13 cellular contexts compared by ENCODE assay signal in the genomic region with DNA sequence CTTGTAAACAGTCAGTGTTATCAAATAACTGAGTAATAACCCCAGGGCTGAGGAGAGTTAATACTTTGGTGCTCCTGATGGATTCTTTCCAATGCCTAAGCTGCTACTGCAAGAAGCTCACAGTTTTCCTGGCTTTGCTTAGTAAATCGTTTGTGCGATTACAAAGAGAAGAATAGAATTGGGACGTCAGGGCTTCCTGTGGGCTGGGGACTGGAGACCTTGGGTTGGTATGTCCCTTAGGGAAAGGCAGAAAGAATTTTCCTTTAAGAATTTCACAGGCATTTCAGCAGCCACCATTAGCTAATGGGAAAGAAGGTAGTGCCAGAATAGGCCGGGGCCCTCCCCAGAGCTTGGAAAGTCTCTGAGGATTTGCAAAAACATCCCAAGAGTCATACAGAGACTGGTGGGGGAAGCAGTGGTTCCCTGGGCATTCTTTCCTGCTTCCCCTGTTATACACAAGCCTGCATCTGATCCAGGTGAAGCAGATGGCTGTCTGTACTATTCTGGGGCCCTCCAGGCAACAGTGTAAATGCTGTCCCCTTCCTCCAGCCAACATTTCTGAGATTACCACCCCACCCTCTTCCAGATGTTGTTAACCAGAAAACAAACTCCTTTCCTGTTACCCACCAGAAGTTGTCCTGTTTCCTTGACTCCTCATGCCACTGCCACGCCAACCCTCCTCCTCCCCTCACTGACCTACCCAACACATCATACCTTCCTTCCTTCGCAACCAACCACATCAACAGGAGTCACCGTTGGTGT. TPM values are rescaled to one million over a fixed set of nuclear protein-coding genes. Genes with fewer than 3 reads are reported as not detected.
DNase-seq lines count a peak whose midpoint lies in the region; TF ChIP-seq lines count a peak whose summit lies in the region.
"Had no signal": no experiment of that assay in that cellular context is flagged by ENCODE, and none has a peak within 500 bp of the region (broad histone marks: within the 10 kb centered on the region; RNA-seq: fewer than 3 reads in every experiment).

No MANE protein-coding gene starts in this region.

- peaks cover 0 to 32% (median 0%) of the 10 kb centered on the region in 3 donors for H3K36me3 ChIP-seq in esophagus squamous epithelium

- WGBS in esophagus squamous epithelium, 2 donors: 46 to 47% methylated on average over 7 of the region's 7 CpGs

- no peak for TF ChIP-seq POLR2A in esophagus squamous epithelium (IDR thresholded peaks at IDR 0.05)

- peaks cover 55 to 85% (median 75%) of the 10 kb centered on the region in 3 donors for H3K4me1 ChIP-seq in esophagus squamous epithelium

- H3K9me3 ChIP-seq in esophagus squamous epithelium: no peaks in the 10 kb centered on the region
- H3K9me3 ChIP-seq: Caco-2 had no signal

- DNase-seq in AG08395 (ENCODE audit: low spot score): peak; percentile 38
- peak; percentile 65 for DNase-seq in NCI-H69 (lab: John Stamatoyannopoulos, UW)
- DNase-seq in esophagus squamous epithelium (lab: John Stamatoyannopoulos, UW): no peak
- DNase-seq in osteocyte (ENCODE audit: extremely low spot score, unreplicated experiment): no peak
- DNase-seq in NCI-H187 (lab: John Stamatoyannopoulos, UW): no peak
- no peak for DNase-seq in GF-D8 (lab: John Stamatoyannopoulos, UW)
- no peak for DNase-seq in ACHN
- no peak for DNase-seq in stimulated activated CD4-positive, alpha-beta T cell treated with anti-CD3 and anti-CD28 coated beads, Interleukin-2, amount 100 ng/mL, for 48 hours
- DNase-seq: activated CD4-positive, alpha-beta T cell treated with anti-CD3 and anti-CD28 coated beads, Interleukin-2, amount 50 U/mL, for 4 hours; Caco-2; Kasumi-1 had no signal

- no peaks in the 10 kb centered on the region for H3K9me3 Mint-ChIP-seq in osteocyte (ENCODE audit: unreplicated experiment)
- H3K9me3 Mint-ChIP-seq: central memory CD8-positive, alpha-beta T cell; stimulated activated memory B cell treated with anti-CD40 and anti-IgM and Interleukin-4, amounts not matched to agents 10 μg/mL and 1 μg/mL and 100 μg/mL, for 72 hours had no signal

- H3K27me3 ChIP-seq in esophagus squamous epithelium: no peaks in the 10 kb centered on the region

- H3K36me3 Mint-ChIP-seq in osteocyte (ENCODE audit: unreplicated experiment): no peaks in the 10 kb centered on the region
- H3K36me3 Mint-ChIP-seq: stimulated activated memory B cell treated with anti-CD40 and anti-IgM and Interleukin-4, amounts not matched to agents 10 μg/mL and 1 μg/mL and 100 μg/mL, for 72 hours had no signal

- no peaks in the 10 kb centered on the region for H3K27me3 Mint-ChIP-seq in osteocyte (ENCODE audit: unreplicated experiment)
- H3K27me3 Mint-ChIP-seq: central memory CD8-positive, alpha-beta T cell; stimulated activated memory B cell treated with anti-CD40 and anti-IgM and Interleukin-4, amounts not matched to agents 10 μg/mL and 1 μg/mL and 100 μg/mL, for 72 hours had no signal

- intact Hi-C loops in esophagus squamous epithelium (cut with DNase I): no loop called here

- H3K4me1 Mint-ChIP-seq in osteocyte (ENCODE audit: unreplicated experiment): peaks cover 44% of the 10 kb centered on the region
- H3K4me1 Mint-ChIP-seq: central memory CD8-positive, alpha-beta T cell; stimulated activated memory B cell treated with anti-CD40 and anti-IgM and Interleukin-4, amounts not matched to agents 10 μg/mL and 1 μg/mL and 100 μg/mL, for 72 hours had no signal

- H3K4me3 ChIP-seq in esophagus squamous epithelium: no peak overlapping the region

- peak overlapping the region; percentile 89 for H3K27ac Mint-ChIP-seq in osteocyte (ENCODE audit: unreplicated experiment)
- H3K27ac Mint-ChIP-seq: stimulated activated memory B cell treated with anti-CD40 and anti-IgM and Interleukin-4, amounts not matched to agents 10 μg/mL and 1 μg/mL and 100 μg/mL, for 72 hours had no signal

- no peak overlapping the region for H3K4me3 Mint-ChIP-seq in osteocyte (ENCODE audit: unreplicated experiment)
- H3K4me3 Mint-ChIP-seq: central memory CD8-positive, alpha-beta T cell; stimulated activated memory B cell treated with anti-CD40 and anti-IgM and Interleukin-4, amounts not matched to agents 10 μg/mL and 1 μg/mL and 100 μg/mL, for 72 hours had no signal

- in situ Hi-C loops in ACHN (cut with HindIII; ENCODE audit: low pct_ligation_motif_present, low pct_unique_long_range_greater_than_20kb, low sequenced_read_pairs): no loop called here

- peak overlapping the region; percentile 71 to 89 (median 86) for H3K27ac ChIP-seq in esophagus squamous epithelium

- TF ChIP-seq CTCF in esophagus squamous epithelium (IDR thresholded peaks at IDR 0.05): no peak
- no peak for TF ChIP-seq CTCF in osteocyte (IDR thresholded peaks at IDR 0.05)

RNA-seq across cellular contexts. Expression of a gene that starts 40.2 kb away (rescaled TPM):
- total RNA-seq in esophagus squamous epithelium (10 to 100 TPM; 26.9 to 54.0 (median 46.1) TPM), osteocyte (19.5 and 20.5 TPM in 2 replicates)

Comparison
In these comparisons a context has a peak if more than half of its experiments do, and no peak if none do; other contexts are left out.
1. DNase-seq: peak in AG08395 (single experiment) and NCI-H69 (single experiment); none in esophagus squamous epithelium (single experiment), osteocyte (single experiment), NCI-H187 (0 of 2), GF-D8 (single experiment), ACHN (single experiment) and stimulated activated CD4-positive, alpha-beta T cell treated with anti-CD3 and anti-CD28 coated beads, Interleukin-2, amount 100 ng/mL, for 48 hours (0 of 2).